22 cellular contexts compared by ENCODE assay signal in the genomic region with DNA sequence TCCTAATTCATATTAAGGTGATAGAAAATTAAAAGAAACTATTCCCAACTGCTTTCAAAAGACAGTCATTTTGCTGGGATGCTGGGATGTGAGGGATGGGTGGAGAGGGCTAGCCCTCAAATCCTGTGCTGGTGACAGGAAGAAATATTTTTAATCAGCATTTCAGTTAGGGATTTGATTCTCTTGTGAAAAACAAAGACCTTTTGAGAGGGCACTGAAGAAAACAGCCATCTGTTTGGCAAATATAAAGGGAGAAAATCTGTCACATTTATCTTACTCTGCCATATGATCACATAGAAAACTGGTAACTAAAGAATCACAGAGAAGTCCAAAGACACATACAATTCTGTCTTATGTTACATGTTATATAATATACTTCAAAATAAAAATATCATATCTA. TPM values are rescaled to one million over a fixed set of nuclear protein-coding genes. Genes with fewer than 3 reads are reported as not detected.
"Had no signal": no experiment of that assay in that cellular context is flagged by ENCODE, and none has a peak within 500 bp of the region (broad histone marks: within the 10 kb centered on the region; RNA-seq: fewer than 3 reads in every experiment).

No MANE protein-coding gene starts in this region.

- DNase-seq: activated CD4-positive, alpha-beta T cell treated with anti-CD3 and anti-CD28 coated beads, Interleukin-2, amount 10 ng/mL, durations not matched to agents 24 days and 14 days; activated CD4-positive, CD25-positive, alpha-beta regulatory T cell; activated CD8-positive, alpha-beta memory T cell treated with anti-CD3 and anti-CD28 coated beads, Interleukin-2, amount 50 U/mL, for 4 hours; activated CD8-positive, alpha-beta T cell treated with anti-CD3 and anti-CD28 coated beads, Interleukin-2, amount 10 ng/mL, durations not matched to agents 7 days and 5 days; activated gamma-delta T cell; activated T-cell treated with anti-CD3 and anti-CD28 coated beads, Interleukin-2, amount 50 U/mL, for 72 hours; brain microvascular endothelial cell; cerebellar nuclear complex; erythroblast; kidney; left ventricle myocardium inferior; mucosa of descending colon; naive thymus-derived CD4-positive, alpha-beta T cell; ovary; testis; upper lobe of right lung had no signal

- H3K27me3 Mint-ChIP-seq: activated CD4-positive, alpha-beta T cell treated with anti-CD3 and anti-CD28 coated beads, Interleukin-2, amount 10 ng/mL, durations not matched to agents 24 days and 14 days; memory B cell; naive thymus-derived CD4-positive, alpha-beta T cell; stimulated activated naive CD8-positive, alpha-beta T cell treated with anti-CD3 and anti-CD28 coated beads, Interleukin-15, Interleukin-2, amounts not matched to agents 100 ng/mL and 50 ng/mL, for 24 hours had no signal

- H3K9me3 Mint-ChIP-seq: activated CD4-positive, alpha-beta T cell treated with anti-CD3 and anti-CD28 coated beads, Interleukin-2, amount 10 ng/mL, durations not matched to agents 24 days and 14 days; activated naive CD4-positive, alpha-beta T cell treated with anti-CD3 and anti-CD28 coated beads, Interleukin-2, amount 50 U/mL, for 72 hours; activated T-cell treated with anti-CD3 and anti-CD28 coated beads, Interleukin-2, amount 50 U/mL, for 72 hours; memory B cell; naive thymus-derived CD4-positive, alpha-beta T cell; stimulated activated naive CD8-positive, alpha-beta T cell treated with anti-CD3 and anti-CD28 coated beads, Interleukin-15, Interleukin-2, amounts not matched to agents 100 ng/mL and 50 ng/mL, for 24 hours had no signal

- H3K4me1 Mint-ChIP-seq: memory B cell had no signal

- ATAC-seq: activated CD8-positive, alpha-beta T cell treated with anti-CD3 and anti-CD28 coated beads, Interleukin-2, amount 10 ng/mL, durations not matched to agents 7 days and 5 days; activated naive CD4-positive, alpha-beta T cell treated with anti-CD3 and anti-CD28 coated beads, Interleukin-2, amount 50 U/mL, for 72 hours; activated T-cell treated with anti-CD3 and anti-CD28 coated beads, Interleukin-2, amount 50 U/mL, for 72 hours; mucosa of descending colon; naive thymus-derived CD4-positive, alpha-beta T cell; sciatic nerve; upper lobe of right lung had no signal

- H3K27ac ChIP-seq: brain microvascular endothelial cell, left ventricle myocardium inferior, ovary, testis, upper lobe of right lung had no signal

- H3K4me3 Mint-ChIP-seq: activated CD4-positive, alpha-beta T cell treated with anti-CD3 and anti-CD28 coated beads, Interleukin-2, amount 10 ng/mL, durations not matched to agents 24 days and 14 days; activated CD8-positive, alpha-beta T cell treated with anti-CD3 and anti-CD28 coated beads, Interleukin-2, amount 10 ng/mL, durations not matched to agents 7 days and 5 days; activated T-cell treated with anti-CD3 and anti-CD28 coated beads, Interleukin-2, amount 50 U/mL, for 72 hours; memory B cell; naive thymus-derived CD4-positive, alpha-beta T cell; stimulated activated naive CD8-positive, alpha-beta T cell treated with anti-CD3 and anti-CD28 coated beads, Interleukin-15, Interleukin-2, amounts not matched to agents 100 ng/mL and 50 ng/mL, for 24 hours had no signal

- H3K27me3 ChIP-seq: brain microvascular endothelial cell, ovary, testis, upper lobe of right lung had no signal

RNA-seq across cellular contexts. Expression of a gene that starts 46.1 kb away (rescaled TPM):
- total RNA-seq: activated CD4-positive, alpha-beta T cell treated with anti-CD3 and anti-CD28 coated beads, Interleukin-2, amount 10 ng/mL, durations not matched to agents 24 days and 14 days; activated CD8-positive, alpha-beta T cell treated with anti-CD3 and anti-CD28 coated beads, Interleukin-2, amount 10 ng/mL, durations not matched to agents 7 days and 5 days; dermis microvascular lymphatic vessel endothelial cell; glomerular endothelial cell; kidney; left ventricle myocardium inferior; mucosa of descending colon; sciatic nerve; upper lobe of right lung had no signal
